11 cellular contexts compared by ENCODE assay signal in the genomic region with DNA sequence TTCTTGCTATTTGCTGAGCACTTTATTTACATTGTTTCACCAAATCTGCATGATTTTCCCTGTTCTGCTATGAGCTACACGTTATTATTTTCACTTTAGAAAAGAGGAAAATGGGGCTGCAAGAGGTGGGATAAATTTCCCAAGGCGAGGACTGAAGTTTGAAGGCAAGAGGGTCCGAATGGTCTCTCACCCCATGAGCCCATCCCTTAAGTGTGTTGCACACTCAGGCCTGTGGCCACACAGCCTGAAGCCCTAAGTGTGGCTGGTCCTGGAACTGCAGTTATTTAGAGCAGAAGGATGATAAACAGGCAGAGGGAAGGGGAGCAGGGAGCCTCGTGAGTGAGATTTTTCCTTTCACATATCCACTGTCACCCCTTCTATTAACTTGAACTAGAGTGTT. TPM values are rescaled to one million over a fixed set of nuclear protein-coding genes. Genes with fewer than 3 reads are reported as not detected.
DNase-seq lines count a peak whose midpoint lies in the region; ATAC-seq and TF ChIP-seq lines count a peak whose summit lies in the region.
"Had no signal": no experiment of that assay in that cellular context is flagged by ENCODE, and none has a peak within 500 bp of the region (broad histone marks: within the 10 kb centered on the region; RNA-seq: fewer than 3 reads in every experiment).

No MANE protein-coding gene starts in this region.

- H3F3A ChIP-seq in GM23248 (ENCODE audit: insufficient read depth) = no peaks in the 10 kb centered on the region

- no peak overlapping the region for H3K4me3 ChIP-seq in GM23248
- no peak overlapping the region for H3K4me3 ChIP-seq in OCI-LY7 (ENCODE audit: low read depth, low read length, poor library complexity, severe bottlenecking)
- H3K4me3 ChIP-seq in choroid plexus epithelial cell (ENCODE audit: low read depth, low read length) = no peak overlapping the region

- intact Hi-C loops in OCI-LY7 (cut with micrococcal nuclease; ENCODE audit: unreplicated experiment) = no loop called here

- H3K4me1 ChIP-seq in GM23248 (ENCODE audit: insufficient read depth) (no peaks in the 10 kb centered on the region), OCI-LY7 (ENCODE audit: insufficient read depth, low read length, poor library complexity, severe bottlenecking) (no peaks in the 10 kb centered on the region)

- no peak overlapping the region for H3K4me3 Mint-ChIP-seq in progenitor cell of endocrine pancreas (ENCODE audit: low read depth)

- peak; percentile 16 for DNase-seq in GM23248
- DNase-seq in OCI-LY7 (ENCODE audit: low spot score) = peak; percentile 3
- DNase-seq in choroid plexus epithelial cell (ENCODE audit: low read depth) = peak; percentile 35
- DNase-seq in progenitor cell of endocrine pancreas (ENCODE audit: low spot score, unreplicated experiment) = no peak
- DNase-seq in NCI-H1092 treated with DMSO at 0.1 percent for 48 hours (lab: John Stamatoyannopoulos, UW) = no peak
- DNase-seq in NCI-H524 treated with DMSO at 0.1 percent for 48 hours (lab: John Stamatoyannopoulos, UW) = no peak
- DNase-seq: foreskin melanocyte, kidney glomerular epithelial cell, NCI-H1930, Right ventricle myocardium superior had no signal

- 50 to 59% methylated on average over 4 of the region's 4 CpGs for WGBS in GM23248 (ENCODE audit: low coverage in 1 of 2, low lambda C conversion rate in 2 of 2, missing lambda C conversion rate in 2 of 2), 2 experiments

- in situ Hi-C loops in GM23248 (cut with MboI) = no loop called here

- H3K4me1 Mint-ChIP-seq in progenitor cell of endocrine pancreas (ENCODE audit: low read depth) = peaks cover 9% of the 10 kb centered on the region

- H2AFZ ChIP-seq in GM23248 = no peak overlapping the region
- no peak overlapping the region for H2AFZ ChIP-seq in OCI-LY7 (ENCODE audit: low read length)

- no peak overlapping the region for H3K27ac Mint-ChIP-seq in progenitor cell of endocrine pancreas

- no peak for ATAC-seq in HG02870 (IDR thresholded peaks at IDR 0.05; ENCODE audit: unreplicated experiment)

- BruUV-seq in OCI-LY7 (replicated peaks; lab: Mats Ljungman, UMichigan) = no TSS peak

- peaks cover 17% of the 10 kb centered on the region for H3K27me3 Mint-ChIP-seq in progenitor cell of endocrine pancreas

- H3K36me3 Mint-ChIP-seq in progenitor cell of endocrine pancreas (ENCODE audit: insufficient read depth) = no peaks in the 10 kb centered on the region

- H3K4me2 ChIP-seq in GM23248 (ENCODE audit: unreplicated experiment) (no peak overlapping the region), OCI-LY7 (ENCODE audit: low read length) (no peak overlapping the region)

- TF ChIP-seq CTCF in OCI-LY7 (conservative IDR thresholded peaks at IDR 0.05; ENCODE audit: low read length) (peak; percentile 32; the same call in 1 of the 2 replicates), choroid plexus epithelial cell (conservative IDR thresholded peaks at IDR 0.05; ENCODE audit: low read depth, low read length) (peak; percentile 55), progenitor cell of endocrine pancreas (IDR thresholded peaks at IDR 0.05; ENCODE audit: unreplicated experiment) (peak; percentile 47)

- POLR2A ChIA-PET in OCI-LY7 (lab: Charles Lee) = no interaction called here

- H3K9me3 Mint-ChIP-seq in progenitor cell of endocrine pancreas (ENCODE audit: low read depth) = no peaks in the 10 kb centered on the region

- H3K9me2 ChIP-seq in GM23248 (ENCODE audit: insufficient read depth) (no peaks in the 10 kb centered on the region), OCI-LY7 (ENCODE audit: insufficient read depth, low read length) (no peaks in the 10 kb centered on the region)

- H3K27ac ChIP-seq in GM23248 = no peak overlapping the region
- H3K27ac ChIP-seq in OCI-LY7 (ENCODE audit: low read depth, low read length, poor library complexity, severe bottlenecking) = no peak overlapping the region

- no peaks in the 10 kb centered on the region for H3K9me3 ChIP-seq in GM23248 (ENCODE audit: low read depth)
- H3K9me3 ChIP-seq in OCI-LY7 (ENCODE audit: low read length) = no peaks in the 10 kb centered on the region

- no peak overlapping the region for H3K9ac ChIP-seq in GM23248

- no peaks in the 10 kb centered on the region for H3K36me3 ChIP-seq in GM23248 (ENCODE audit: low read depth)
- H3K36me3 ChIP-seq in OCI-LY7 (ENCODE audit: insufficient read depth, low read length) = no peaks in the 10 kb centered on the region

- peaks cover 44% of the 10 kb centered on the region for H3K27me3 ChIP-seq in GM23248 (replicated peaks; ENCODE audit: insufficient read depth)

- no peaks in the 10 kb centered on the region for H4K20me1 ChIP-seq in GM23248 (ENCODE audit: insufficient read depth)
- no peaks in the 10 kb centered on the region for H4K20me1 ChIP-seq in OCI-LY7 (ENCODE audit: insufficient read depth, low read length)

- CTCF ChIA-PET in OCI-LY7 (lab: Charles Lee; ENCODE audit: unreplicated experiment) = no interaction called here

- H3K79me2 ChIP-seq in GM23248 (ENCODE audit: insufficient read depth) (no peaks in the 10 kb centered on the region), OCI-LY7 (ENCODE audit: insufficient read depth, low read depth, low read length) (no peaks in the 10 kb centered on the region)

RNA-seq across cellular contexts. Expression of gene PDE8B, which starts 7.8 kb away (rescaled TPM):
- total RNA-seq in GM23248 (2014; rRNA removed; shearing (Covaris generic)) = not detected in 2 replicates
- 0.33 and 0.40 TPM in 2 replicates for polyA plus RNA-seq in GM23248 (2016; fragmentation: Nextera tagmentation; extraction: Ambion mirVana)
- total RNA-seq in OCI-LY7 (2014; rRNA removed; shearing (Covaris generic)) = 0.22 TPM in 1 of 2 replicates, not detected in the other
- 0.21 and 0.50 TPM in 2 replicates for total RNA-seq in OCI-LY7 (2022)
- 2.6 and 4.0 TPM in 2 replicates for total RNA-seq in progenitor cell of endocrine pancreas

Comparison
In these comparisons a context has a peak if more than half of its experiments do, and no peak if none do; other contexts are left out.
1. DNase-seq: peak in GM23248 (single experiment), OCI-LY7 (single experiment) and choroid plexus epithelial cell (single experiment); none in progenitor cell of endocrine pancreas (single experiment), NCI-H1092 treated with DMSO at 0.1 percent for 48 hours (single experiment) and NCI-H524 treated with DMSO at 0.1 percent for 48 hours (single experiment).
2. Peak in every context shown above with its lines, with median percentiles within 50 percentile points of each other: CTCF ChIP-seq.